In the genomic region with DNA sequence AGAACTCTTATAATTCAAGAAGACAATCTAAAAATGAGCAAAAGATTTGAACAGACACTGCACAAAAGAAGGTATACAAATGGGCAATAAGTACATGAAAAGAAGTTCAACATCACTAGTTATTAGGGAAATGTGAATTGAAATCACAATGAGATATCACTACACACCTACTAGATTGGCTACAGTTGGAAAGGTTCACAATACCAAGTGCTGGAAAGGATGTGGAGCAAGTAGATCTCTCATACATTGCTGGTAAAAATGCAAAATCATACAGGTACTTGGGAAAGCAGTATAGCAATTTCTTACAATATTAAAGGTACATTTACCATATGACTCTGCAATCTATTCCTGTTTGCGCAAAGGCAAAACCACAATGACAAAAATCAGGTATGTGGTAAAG, we compare ENCODE assay signal across 28 cellular contexts.
DNase-seq lines count a peak whose midpoint lies in the region; ATAC-seq and TF ChIP-seq lines count a peak whose summit lies in the region.
"Had no signal": no experiment of that assay in that cellular context is flagged by ENCODE, and none has a peak within 500 bp of the region (broad histone marks: within the 10 kb centered on the region; RNA-seq: fewer than 3 reads in every experiment).

No MANE protein-coding gene starts in this region.

- H3K9ac ChIP-seq in PC-3 (ENCODE audit: low read length): no peak overlapping the region
- H3K9ac ChIP-seq: BLaER1; BLaER1 treated with 17β-estradiol and CSF1 and Interleukin-3, amounts not matched to agents 10 nM and 100 nM had no signal

- POLR2A ChIA-PET in HEK293 (lab: Yijun Ruan, JAX): no interaction called here
- POLR2A ChIA-PET in PC-3 (lab: Charles Lee; ENCODE audit: unreplicated experiment): no interaction called here

- no peak overlapping the region for H2AFZ ChIP-seq in PC-3 (ENCODE audit: low read length)

- no TSS peak for BruUV-seq in PC-3 (replicated peaks; lab: Mats Ljungman, UMichigan)

- intact Hi-C loops in PC-3 (cut with micrococcal nuclease): no loop called here

- H3K36me3 ChIP-seq in HEK293 (ENCODE audit: control insufficient read depth in 2 of 2, insufficient read depth in 1 of 2, low read length in 2 of 2) (no peaks in the 10 kb centered on the region), PC-3 (ENCODE audit: low read depth, low read length) (no peaks in the 10 kb centered on the region)
- H3K36me3 ChIP-seq: BE2C; BLaER1; BLaER1 treated with 17β-estradiol and CSF1 and Interleukin-3, amounts not matched to agents 10 nM and 100 nM had no signal

- H3K4me3 ChIP-seq in HEK293 (ENCODE audit: low read depth, low read length) (no peak overlapping the region), PC-3 (ENCODE audit: low read length) (no peak overlapping the region)
- H3K4me3 ChIP-seq: A549; BLaER1; BLaER1 treated with 17β-estradiol and CSF1 and Interleukin-3, amounts not matched to agents 10 nM and 100 nM had no signal

- H3K4me2 ChIP-seq in PC-3 (ENCODE audit: low read length): no peak overlapping the region
- H3K4me2 ChIP-seq: A549; BLaER1; BLaER1 treated with 17β-estradiol and CSF1 and Interleukin-3, amounts not matched to agents 10 nM and 100 nM had no signal

- no peak for ATAC-seq in PC-3
- ATAC-seq: A549; CD8-positive, alpha-beta T cell had no signal

- H3K9me3 ChIP-seq in HEK293 (ENCODE audit: control insufficient read depth, insufficient read depth, low read depth, low read length) (no peaks in the 10 kb centered on the region), PC-3 (ENCODE audit: low read length) (no peaks in the 10 kb centered on the region)
- H3K9me3 ChIP-seq: A549, BE2C, Caco-2 had no signal

- H3K4me1 ChIP-seq in HEK293 (ENCODE audit: control insufficient read depth, insufficient read depth, low read length) (peaks cover 2% of the 10 kb centered on the region), PC-3 (ENCODE audit: insufficient read depth, low read length) (no peaks in the 10 kb centered on the region)
- H3K4me1 ChIP-seq: A549, BE2C had no signal

- no peaks in the 10 kb centered on the region for H3F3A ChIP-seq in PC-3 (ENCODE audit: low read length, unreplicated experiment)

- H3K27ac ChIP-seq in HEK293 (ENCODE audit: extremely low read depth, low read depth, low read length): no peak overlapping the region
- H3K27ac ChIP-seq in PC-3 (ENCODE audit: low read length): no peak overlapping the region
- H3K27ac ChIP-seq: 22Rv1; A549; BLaER1; BLaER1 treated with 17β-estradiol and CSF1 and Interleukin-3, amounts not matched to agents 10 nM and 100 nM; C4-2B had no signal

- H3K27me3 ChIP-seq in PC-3 (ENCODE audit: low read length): no peaks in the 10 kb centered on the region
- H3K27me3 ChIP-seq: BE2C; BLaER1; BLaER1 treated with 17β-estradiol and CSF1 and Interleukin-3, amounts not matched to agents 10 nM and 100 nM had no signal

- H3K9me2 ChIP-seq in PC-3 (replicated peaks; ENCODE audit: low read length): no peaks in the 10 kb centered on the region

- H3K79me2 ChIP-seq in PC-3 (ENCODE audit: low read length): no peaks in the 10 kb centered on the region

- TF ChIP-seq CTCF in HEK293 (tag by site-specific recombination; IDR thresholded peaks at IDR 0.05) (no peak), PC-3 (conservative IDR thresholded peaks at IDR 0.05; ENCODE audit: low read depth, low read length) (no peak), GM13977 (IDR thresholded peaks at IDR 0.05; ENCODE audit: extremely low read depth, insufficient read depth, missing control alignments) (no peak)

- DNase-seq in PC-3 (peak; percentile 2), GM13977 (ENCODE audit: low spot score) (no peak), EL (no peak)
- DNase-seq: 8988T; ACHN; AML-193; BE2C; C1 segment of cervical spinal cord; Caco-2; Calu3; CD4-positive, alpha-beta memory T cell; CD4-positive, alpha-beta T cell; CD4-positive, CD25-positive, alpha-beta regulatory T cell; CD8-positive, alpha-beta memory T cell; CD8-positive, alpha-beta T cell; COR-L47; DMS 273 treated with DMSO at 0.1 percent for 48 hours; DMS153; DMS53; DMS79; DMS79 treated with DMSO at 0.1 percent for 48 hours; DND-41 had no signal

- CTCF ChIA-PET in HEK293 (lab: Yijun Ruan, JAX): interaction anchor here (0.6 kb wide), 1 partner anchor 21 kb away, joined by 3 read pairs; no protein-coding TSS in a partner anchor
- CTCF ChIA-PET in PC-3 (lab: Charles Lee): no interaction called here

- in situ Hi-C loops in GM13977 (cut with MboI; ENCODE audit: low pct_unique_long_range_greater_than_20kb, low sequenced_read_pairs, unreplicated experiment): no loop called here

- H4K20me1 ChIP-seq in PC-3 (ENCODE audit: low read length): no peaks in the 10 kb centered on the region
- H4K20me1 ChIP-seq: BLaER1; BLaER1 treated with 17β-estradiol and CSF1 and Interleukin-3, amounts not matched to agents 10 nM and 100 nM had no signal

TF ChIP-seq in HEK293, 187 proteins besides CTCF, POLR2A, EP300 and RAD21:
- TF ChIP-seq ZFP69B (tag by site-specific recombination; IDR thresholded peaks at IDR 0.05) (no peak), ZNF184 (tag by site-specific recombination; IDR thresholded peaks at IDR 0.05) (peak; percentile 98)
